Comparison of ENCODE assay signal across 20 cellular contexts in the genomic region with DNA sequence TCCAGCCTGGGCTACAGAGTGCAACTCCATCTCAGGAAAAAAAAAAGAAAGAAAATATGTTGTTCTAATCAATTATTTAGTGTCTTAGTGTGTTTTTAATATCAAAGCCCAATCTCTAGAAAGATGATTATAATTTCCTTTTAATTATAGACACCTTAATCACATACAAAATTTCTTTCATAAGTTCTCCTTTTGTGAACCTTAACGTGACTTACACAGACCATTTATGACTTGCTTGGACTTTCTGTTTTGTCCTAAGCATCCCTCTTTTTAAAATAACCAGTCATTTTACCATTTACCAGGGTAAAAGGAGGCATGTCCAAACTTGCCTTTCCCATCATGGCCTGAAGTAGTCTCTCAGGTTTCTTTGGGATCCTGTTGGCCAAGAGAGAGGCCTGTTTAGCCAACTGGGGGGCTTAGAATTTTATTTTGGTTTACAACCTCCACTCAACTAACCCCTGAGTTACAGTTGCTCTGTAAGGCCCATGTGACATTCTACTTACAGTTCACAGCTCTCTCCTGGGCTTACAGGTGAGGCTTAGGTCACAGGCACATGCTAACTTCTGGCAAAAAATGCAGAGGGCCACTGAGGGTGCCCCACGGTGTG. TPM values are rescaled to one million over a fixed set of nuclear protein-coding genes. Genes with fewer than 3 reads are reported as not detected.
DNase-seq lines count a peak whose midpoint lies in the region; FAIRE-seq lines count a peak whose summit lies in the region.
"Had no signal": no experiment of that assay in that cellular context is flagged by ENCODE, and none has a peak within 500 bp of the region (broad histone marks: within the 10 kb centered on the region; RNA-seq: fewer than 3 reads in every experiment).

No MANE protein-coding gene starts in this region.

- in situ Hi-C loops in KBM-7 (cut with MboI; ENCODE audit: low pct_unique_long_range_greater_than_20kb, low sequenced_read_pairs): no loop called here

- H3K9me3 Mint-ChIP-seq in CD4-positive, alpha-beta memory T cell: peaks cover 0 to 35% (median 19%) of the 10 kb centered on the region in 8 donors

- H3K4me1 ChIP-seq in CD4-positive, alpha-beta memory T cell (ENCODE audit: insufficient read depth, low read length): peaks cover 9% of the 10 kb centered on the region
- H3K4me1 ChIP-seq: Caco-2 had no signal

- H3K4me3 Mint-ChIP-seq in CD4-positive, alpha-beta memory T cell: no peak overlapping the region
- H3K4me3 Mint-ChIP-seq: activated CD4-positive, alpha-beta T cell treated with anti-CD3 and anti-CD28 coated beads, Interleukin-2, amount 10 ng/mL, durations not matched to agents 24 days and 14 days; activated naive CD8-positive, alpha-beta T cell treated with anti-CD3 and anti-CD28 coated beads, Interleukin-2, amount 10 ng/mL, durations not matched to agents 7 days and 5 days; central memory CD8-positive, alpha-beta T cell; stimulated activated memory B cell treated with anti-CD40 and anti-IgM and Interleukin-4, amounts not matched to agents 10 μg/mL and 1 μg/mL and 100 μg/mL, for 72 hours had no signal

- H3K9me3 ChIP-seq in CD4-positive, alpha-beta memory T cell (ENCODE audit: control insufficient read depth in 1 of 2, low read length in 2 of 2): peaks cover 0 to 5% of the 10 kb centered on the region in 2 donors

- H3K27me3 Mint-ChIP-seq in CD4-positive, alpha-beta memory T cell: no peaks in the 10 kb centered on the region
- H3K27me3 Mint-ChIP-seq: activated CD4-positive, alpha-beta T cell treated with anti-CD3 and anti-CD28 coated beads, Interleukin-2, amount 10 ng/mL, durations not matched to agents 24 days and 14 days; activated naive CD8-positive, alpha-beta T cell treated with anti-CD3 and anti-CD28 coated beads, Interleukin-2, amount 10 ng/mL, durations not matched to agents 7 days and 5 days; central memory CD8-positive, alpha-beta T cell; stimulated activated memory B cell treated with anti-CD40 and anti-IgM and Interleukin-4, amounts not matched to agents 10 μg/mL and 1 μg/mL and 100 μg/mL, for 72 hours had no signal

- H3K27ac Mint-ChIP-seq in CD4-positive, alpha-beta memory T cell: no peak overlapping the region
- H3K27ac Mint-ChIP-seq: activated CD4-positive, alpha-beta T cell treated with anti-CD3 and anti-CD28 coated beads, Interleukin-2, amount 10 ng/mL, durations not matched to agents 24 days and 14 days; activated naive CD8-positive, alpha-beta T cell treated with anti-CD3 and anti-CD28 coated beads, Interleukin-2, amount 10 ng/mL, durations not matched to agents 7 days and 5 days; stimulated activated memory B cell treated with anti-CD40 and anti-IgM and Interleukin-4, amounts not matched to agents 10 μg/mL and 1 μg/mL and 100 μg/mL, for 72 hours had no signal

- H3K4me1 Mint-ChIP-seq in CD4-positive, alpha-beta memory T cell: peaks cover 9 to 17% (median 14%) of the 10 kb centered on the region in 4 donors
- H3K4me1 Mint-ChIP-seq: central memory CD8-positive, alpha-beta T cell; stimulated activated memory B cell treated with anti-CD40 and anti-IgM and Interleukin-4, amounts not matched to agents 10 μg/mL and 1 μg/mL and 100 μg/mL, for 72 hours had no signal

- CTCF ChIA-PET in CD4-positive, alpha-beta memory T cell (lab: Charles Lee; ENCODE audit: partially characterized antibody): interaction anchor here (1.1 to 1.3 kb wide), 2 partner anchors 12 to 49 kb away, joined by 3 to 4 read pairs; no protein-coding TSS in a partner anchor

- no peaks in the 10 kb centered on the region for H3K27me3 ChIP-seq in CD4-positive, alpha-beta memory T cell (ENCODE audit: insufficient read depth, low read length)
- H3K27me3 ChIP-seq: ovary had no signal

- H3K4me3 ChIP-seq in CD4-positive, alpha-beta memory T cell (ENCODE audit: low read length in 2 of 2): no peak overlapping the region
- H3K4me3 ChIP-seq: ovary had no signal

- intact Hi-C loops in CD4-positive, alpha-beta memory T cell (cut with micrococcal nuclease): no loop called here

- DNase-seq in NCI-H2196 (lab: John Stamatoyannopoulos, UW; ENCODE audit: unreplicated experiment): peak; percentile 39
- no peak for DNase-seq in NCI-H2196 treated with DMSO at 0.1 percent for 48 hours (lab: John Stamatoyannopoulos, UW; ENCODE audit: unreplicated experiment)
- DNase-seq in KBM-7: peak; percentile 49
- DNase-seq in kidney tubule cell (ENCODE audit: low spot score): peak; percentile 28
- no peak for DNase-seq in stimulated activated CD4-positive, alpha-beta T cell treated with anti-CD3 and anti-CD28 coated beads, Interleukin-1b, Interleukin-23, amount 100 ng/mL, for 48 hours
- no peak for DNase-seq in occipital lobe (lab: John Stamatoyannopoulos, UW)
- no peak for DNase-seq in CD4-positive, alpha-beta memory T cell
- DNase-seq: activated CD4-positive, alpha-beta T cell treated with anti-CD3 and anti-CD28 coated beads, Interleukin-2, amount 10 ng/mL, durations not matched to agents 24 days and 14 days; activated naive CD8-positive, alpha-beta T cell treated with anti-CD3 and anti-CD28 coated beads, Interleukin-2, amount 10 ng/mL, durations not matched to agents 7 days and 5 days; activated T-cell treated with anti-CD3 and anti-CD28 coated beads, Interleukin-2, amount 50 U/mL, for 48 hours; NCI-H1048; NCI-H526 treated with DMSO at 0.1 percent for 48 hours; ovary; SHP77; trophoblast cell had no signal

- peak; percentile 28 for FAIRE-seq in TTC549 (lab: Jason Lieb, UNC)
- FAIRE-seq: keratinocyte had no signal

- POLR2A ChIA-PET in CD4-positive, alpha-beta memory T cell (lab: Charles Lee; ENCODE audit: partially characterized antibody): no interaction called here

- no peaks in the 10 kb centered on the region for H3K36me3 ChIP-seq in CD4-positive, alpha-beta memory T cell (ENCODE audit: insufficient read depth, low read length)
- H3K36me3 ChIP-seq: ovary had no signal

- H3K36me3 Mint-ChIP-seq in CD4-positive, alpha-beta memory T cell: peaks cover 5 to 22% of the 10 kb centered on the region in 2 donors

- H3K27ac ChIP-seq in CD4-positive, alpha-beta memory T cell (ENCODE audit: low read depth, low read length): no peak overlapping the region
- H3K27ac ChIP-seq: ovary had no signal

RNA-seq across cellular contexts. Expression of gene GPR155, which starts 23.9 kb away (rescaled TPM):
- 15.6 TPM for total RNA-seq in occipital lobe
- 10 to 100 TPM; 18.2 to 20.4 TPM for total RNA-seq in CD4-positive, alpha-beta memory T cell
- polyA plus RNA-seq in CD4-positive, alpha-beta memory T cell: 10 to 100 TPM in 1 of 2 donors, 1 to 10 TPM in 1; 7.5 to 10.6 TPM

Comparison
In these comparisons a context has a peak if more than half of its experiments do, and no peak if none do; other contexts are left out.
1. DNase-seq: peak in NCI-H2196 (single experiment), KBM-7 (single experiment) and kidney tubule cell (single experiment); none in NCI-H2196 treated with DMSO at 0.1 percent for 48 hours (single experiment), stimulated activated CD4-positive, alpha-beta T cell treated with anti-CD3 and anti-CD28 coated beads, Interleukin-1b, Interleukin-23, amount 100 ng/mL, for 48 hours (single experiment), occipital lobe (single experiment) and CD4-positive, alpha-beta memory T cell (0 of 5).